25 cellular contexts compared by ENCODE assay signal in genomic region chr6:150078788-150079187, GRCh38. TPM values are rescaled to one million over a fixed set of nuclear protein-coding genes. Genes with fewer than 3 reads are reported as not detected.
DNase-seq lines count a peak whose midpoint lies in the region; TF ChIP-seq lines count a peak whose summit lies in the region.
"Had no signal": no experiment of that assay in that cellular context is flagged by ENCODE, and none has a peak within 500 bp of the region (broad histone marks: within the 10 kb centered on the region; RNA-seq: fewer than 3 reads in every experiment).

No MANE protein-coding gene starts in this region.

- no peaks in the 10 kb centered on the region for H3K36me3 Mint-ChIP-seq in activated naive CD8-positive, alpha-beta T cell treated with anti-CD3 and anti-CD28 coated beads for 36 hours
- H3K36me3 Mint-ChIP-seq: T-cell had no signal

- peaks cover 15% of the 10 kb centered on the region for H3K27me3 Mint-ChIP-seq in activated naive CD8-positive, alpha-beta T cell treated with anti-CD3 and anti-CD28 coated beads for 36 hours

- H3K9me3 Mint-ChIP-seq in activated naive CD8-positive, alpha-beta T cell treated with anti-CD3 and anti-CD28 coated beads for 36 hours = no peaks in the 10 kb centered on the region
- H3K9me3 Mint-ChIP-seq: activated naive CD4-positive, alpha-beta T cell treated with anti-CD3 and anti-CD28 coated beads for 36 hours; nephron progenitor cell; T-cell had no signal

- DNase-seq in DMS 273 (lab: John Stamatoyannopoulos, UW; ENCODE audit: unreplicated experiment) = peak; percentile 13
- no peak for DNase-seq in DMS 273 treated with DMSO at 0.1 percent for 48 hours (lab: John Stamatoyannopoulos, UW)
- peak; percentile 35 for DNase-seq in RPMI7951 (ENCODE audit: low read depth)
- peak; percentile 12 for DNase-seq in choroid plexus epithelial cell (ENCODE audit: low read depth)
- DNase-seq in retinal pigment epithelial cell (ENCODE audit: low read depth) = peak; percentile 38
- DNase-seq in COLO829 (ENCODE audit: low spot score) = no peak
- DNase-seq in activated naive CD8-positive, alpha-beta T cell treated with anti-CD3 and anti-CD28 coated beads for 36 hours = no peak
- DNase-seq in germinal center (ENCODE audit: low spot score) = no peak
- DNase-seq: activated T-cell treated with anti-CD3 and anti-CD28 coated beads for 4 hours; IMR-90; kidney glomerular epithelial cell; mesendoderm; MV-4-11; NCI-H187 treated with DMSO at 0.1 percent for 48 hours; nephron progenitor cell; NK-92 treated with Interleukin-12 subunit alpha and Interleukin-12 subunit beta, amount 100 ng/mL, for 24 hours had no signal

- H3K4me1 Mint-ChIP-seq in activated naive CD8-positive, alpha-beta T cell treated with anti-CD3 and anti-CD28 coated beads for 36 hours = peaks cover 20% of the 10 kb centered on the region

- no peak overlapping the region for H3K27ac Mint-ChIP-seq in activated naive CD8-positive, alpha-beta T cell treated with anti-CD3 and anti-CD28 coated beads for 36 hours
- H3K27ac Mint-ChIP-seq: activated naive CD4-positive, alpha-beta T cell treated with anti-CD3 and anti-CD28 coated beads for 36 hours; B cell; nephron progenitor cell had no signal

- H3K4me3 ChIP-seq in choroid plexus epithelial cell (ENCODE audit: low read depth, low read length) (no peak overlapping the region), retinal pigment epithelial cell (ENCODE audit: low read length) (no peak overlapping the region)
- H3K4me3 ChIP-seq: ascending aorta, coronary artery, skin epidermis had no signal

- TF ChIP-seq CTCF in choroid plexus epithelial cell (conservative IDR thresholded peaks at IDR 0.05; ENCODE audit: low read depth, low read length) = no peak
- TF ChIP-seq CTCF in retinal pigment epithelial cell (conservative IDR thresholded peaks at IDR 0.05; ENCODE audit: low read depth, low read length) = no peak

- H3K4me3 Mint-ChIP-seq in activated naive CD8-positive, alpha-beta T cell treated with anti-CD3 and anti-CD28 coated beads for 36 hours = no peak overlapping the region
- H3K4me3 Mint-ChIP-seq: activated naive CD4-positive, alpha-beta T cell treated with anti-CD3 and anti-CD28 coated beads for 36 hours; B cell; nephron progenitor cell had no signal

RNA-seq across cellular contexts. Expression of gene ULBP3, which starts 9.9 kb away (rescaled TPM):
- total RNA-seq in RPMI7951 (2014; rRNA removed; shearing (Covaris generic)) = 8.9 and 13.6 TPM in 2 replicates
- 1 to 10 TPM in 1 of 2 experiments, under 1 TPM in 1; 0.68 to 1.1 TPM for total RNA-seq in activated naive CD8-positive, alpha-beta T cell treated with anti-CD3 and anti-CD28 coated beads for 36 hours
- total RNA-seq: activated naive CD4-positive, alpha-beta T cell treated with anti-CD3 and anti-CD28 coated beads for 36 hours had no signal

RNA-seq across cellular contexts. Expression of gene RAET1L, which starts 53.5 kb away (rescaled TPM):
- not detected in 2 replicates for total RNA-seq in RPMI7951 (2014; rRNA removed; shearing (Covaris generic))
- not detected for total RNA-seq in activated naive CD8-positive, alpha-beta T cell treated with anti-CD3 and anti-CD28 coated beads for 36 hours
- total RNA-seq: activated naive CD4-positive, alpha-beta T cell treated with anti-CD3 and anti-CD28 coated beads for 36 hours; ascending aorta; B cell; IMR-90; posterior vena cava; Right ventricle myocardium inferior; T-cell; ureter had no signal

Comparison
In these comparisons a context has a peak if more than half of its experiments do, and no peak if none do; other contexts are left out.
1. DNase-seq: peak in DMS 273 (single experiment), RPMI7951 (single experiment), choroid plexus epithelial cell (single experiment) and retinal pigment epithelial cell (single experiment); none in DMS 273 treated with DMSO at 0.1 percent for 48 hours (single experiment), COLO829 (single experiment), activated naive CD8-positive, alpha-beta T cell treated with anti-CD3 and anti-CD28 coated beads for 36 hours (single experiment) and germinal center (single experiment).